Comparison of ENCODE assay signal across 2 cellular contexts in genomic region chr17:13581925-13582324, GRCh38.
TF ChIP-seq lines count a peak whose summit lies in the region.

No MANE protein-coding gene starts in this region.

TF ChIP-seq in HEK293, 187 proteins besides CTCF, POLR2A, EP300 and RAD21 (continued from another document):
- TF ChIP-seq, protein P1, sequence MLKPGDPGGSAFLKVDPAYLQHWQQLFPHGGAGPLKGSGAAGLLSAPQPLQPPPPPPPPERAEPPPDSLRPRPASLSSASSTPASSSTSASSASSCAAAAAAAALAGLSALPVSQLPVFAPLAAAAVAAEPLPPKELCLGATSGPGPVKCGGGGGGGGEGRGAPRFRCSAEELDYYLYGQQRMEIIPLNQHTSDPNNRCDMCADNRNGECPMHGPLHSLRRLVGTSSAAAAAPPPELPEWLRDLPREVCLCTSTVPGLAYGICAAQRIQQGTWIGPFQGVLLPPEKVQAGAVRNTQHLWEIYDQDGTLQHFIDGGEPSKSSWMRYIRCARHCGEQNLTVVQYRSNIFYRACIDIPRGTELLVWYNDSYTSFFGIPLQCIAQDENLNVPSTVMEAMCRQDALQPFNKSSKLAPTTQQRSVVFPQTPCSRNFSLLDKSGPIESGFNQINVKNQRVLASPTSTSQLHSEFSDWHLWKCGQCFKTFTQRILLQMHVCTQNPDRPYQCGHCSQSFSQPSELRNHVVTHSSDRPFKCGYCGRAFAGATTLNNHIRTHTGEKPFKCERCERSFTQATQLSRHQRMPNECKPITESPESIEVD (tag by site-specific recombination; IDR thresholded peaks at IDR 0.05) = peak; percentile 64

TF ChIP-seq in K562, 482 proteins besides CTCF, POLR2A, EP300 and RAD21 (continued from another document):
- 0 out of 2 replicates have a peak, but pooled peaks have one; percentile 39 for TF ChIP-seq ZNF384 (IDR thresholded peaks at IDR 0.05; ENCODE audit: low read depth, low read length)
- TF ChIP-seq CLOCK (CRISPR knock-in tag; IDR thresholded peaks at IDR 0.05; ENCODE audit: borderline replicate concordance) = no peak
- TF ChIP-seq PBX2 (CRISPR knock-in tag; IDR thresholded peaks at IDR 0.05; ENCODE audit: low read depth) = no peak
- 0 out of 2 replicates have a peak, but pooled peaks have one; percentile 25 for TF ChIP-seq PBX2 (tag; conservative IDR thresholded peaks at IDR 0.05; ENCODE audit: low read depth)
- TF ChIP-seq FOXP1 (CRISPR knock-in tag; IDR thresholded peaks at IDR 0.05) = no peak
- TF ChIP-seq DDX20 (tag; IDR thresholded peaks at IDR 0.05; ENCODE audit: low read depth) = no peak
